13 cellular contexts compared by ENCODE assay signal in the genomic region with DNA sequence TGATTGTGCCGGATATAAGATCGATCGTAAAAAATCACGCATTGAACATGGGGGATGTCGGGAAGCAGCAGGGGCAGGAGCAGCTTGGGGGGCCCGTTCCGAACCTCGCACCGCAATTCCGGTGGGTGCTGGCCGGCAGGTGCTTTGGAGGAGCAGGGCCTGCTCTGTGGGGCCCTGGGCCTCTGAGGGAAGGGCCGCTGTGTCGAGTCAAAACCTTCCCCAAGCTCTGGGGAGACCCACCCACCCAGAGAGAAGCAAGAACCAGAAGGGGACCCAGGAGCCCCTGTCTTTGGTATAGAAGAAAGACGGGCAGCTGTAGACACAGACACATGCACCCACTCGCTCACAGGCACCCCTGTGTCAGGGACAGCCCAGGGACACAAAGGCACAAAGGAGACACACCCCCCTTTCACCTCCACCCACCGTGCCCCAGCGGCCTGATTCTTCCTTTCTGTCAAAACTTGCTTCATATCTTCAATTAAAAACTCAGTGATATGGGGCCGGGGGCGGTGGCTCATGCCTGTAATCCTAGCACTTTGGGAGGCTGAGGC. TPM values are rescaled to one million over a fixed set of nuclear protein-coding genes. Genes with fewer than 3 reads are reported as not detected.
DNase-seq lines count a peak whose midpoint lies in the region; ATAC-seq and TF ChIP-seq lines count a peak whose summit lies in the region.
"Had no signal": no experiment of that assay in that cellular context is flagged by ENCODE, and none has a peak within 500 bp of the region (broad histone marks: within the 10 kb centered on the region; RNA-seq: fewer than 3 reads in every experiment).

No MANE protein-coding gene starts in this region.

- no peak overlapping the region; the same call in 1 of the 2 replicates for H3K27ac ChIP-seq in HEK293 (ENCODE audit: extremely low read depth, low read depth, low read length)
- H3K27ac ChIP-seq in esophagus muscularis mucosa (replicated peaks in 1 of 4): no peak overlapping the region
- no peak overlapping the region for H3K27ac ChIP-seq in osteoblast (ENCODE audit: low read depth, low read length)
- no peak overlapping the region for H3K27ac ChIP-seq in upper lobe of right lung
- H3K27ac ChIP-seq: GM23248 had no signal

- no peaks in the 10 kb centered on the region for H3K9me3 ChIP-seq in HEK293 (ENCODE audit: control insufficient read depth, insufficient read depth, low read depth, low read length)
- no peaks in the 10 kb centered on the region for H3K9me3 ChIP-seq in esophagus muscularis mucosa
- H3K9me3 ChIP-seq in osteoblast (ENCODE audit: low read depth, low read length): no peaks in the 10 kb centered on the region
- H3K9me3 ChIP-seq in upper lobe of right lung: no peaks in the 10 kb centered on the region
- H3K9me3 ChIP-seq: BE2C, Caco-2, HAP-1 had no signal

- no peaks in the 10 kb centered on the region for H4K20me1 ChIP-seq in osteoblast (ENCODE audit: insufficient read depth, low read length)

- H3K4me1 ChIP-seq in HEK293 (ENCODE audit: control insufficient read depth, insufficient read depth, low read length): peaks cover 8% of the 10 kb centered on the region; the same call in 1 of the 2 replicates
- H3K4me1 ChIP-seq in esophagus muscularis mucosa: no peaks in the 10 kb centered on the region
- H3K4me1 ChIP-seq in osteoblast (ENCODE audit: insufficient read depth, low read length): no peaks in the 10 kb centered on the region
- no peaks in the 10 kb centered on the region for H3K4me1 ChIP-seq in upper lobe of right lung
- H3K4me1 ChIP-seq: BE2C, HAP-1 had no signal

- WGBS in esophagus muscularis mucosa: 89% methylated on average over 19 of the region's 19 CpGs

- H3K4me1 Mint-ChIP-seq in activated naive CD4-positive, alpha-beta T cell treated with anti-CD3 and anti-CD28 coated beads, Interleukin-2, amount 10 ng/mL, durations not matched to agents 7 days and 5 days: peaks cover 6% of the 10 kb centered on the region
- no peaks in the 10 kb centered on the region for H3K4me1 Mint-ChIP-seq in activated naive CD8-positive, alpha-beta T cell treated with anti-CD3 and anti-CD28 coated beads for 36 hours

- CTCF ChIA-PET in HEK293 (lab: Yijun Ruan, JAX): interaction anchor here (1.2 kb wide), 1 partner anchor 214 kb away, joined by 4 read pairs; no protein-coding TSS in a partner anchor
- CTCF ChIA-PET in activated naive CD4-positive, alpha-beta T cell treated with anti-CD3 and anti-CD28 coated beads, Interleukin-2, amount 10 ng/mL, durations not matched to agents 7 days and 5 days (lab: Charles Lee): no interaction called here

- POLR2A ChIA-PET in HEK293 (lab: Yijun Ruan, JAX): no interaction called here

- no peaks in the 10 kb centered on the region for H3K79me2 ChIP-seq in osteoblast (ENCODE audit: insufficient read depth, low read length)

- no peak overlapping the region for H3K4me3 Mint-ChIP-seq in activated naive CD4-positive, alpha-beta T cell treated with anti-CD3 and anti-CD28 coated beads, Interleukin-2, amount 10 ng/mL, durations not matched to agents 7 days and 5 days
- no peak overlapping the region for H3K4me3 Mint-ChIP-seq in activated naive CD8-positive, alpha-beta T cell treated with anti-CD3 and anti-CD28 coated beads for 36 hours
- H3K4me3 Mint-ChIP-seq: CD4-positive, alpha-beta T cell had no signal

- H3K27ac Mint-ChIP-seq in activated naive CD4-positive, alpha-beta T cell treated with anti-CD3 and anti-CD28 coated beads, Interleukin-2, amount 10 ng/mL, durations not matched to agents 7 days and 5 days: no peak overlapping the region
- H3K27ac Mint-ChIP-seq in activated naive CD8-positive, alpha-beta T cell treated with anti-CD3 and anti-CD28 coated beads for 36 hours: no peak overlapping the region
- H3K27ac Mint-ChIP-seq: CD4-positive, alpha-beta T cell had no signal

- intact Hi-C loops in esophagus muscularis mucosa (cut with DNase I): no loop called here
- intact Hi-C loops in upper lobe of right lung (cut with DNase I): no loop called here

- H3K36me3 ChIP-seq in HEK293 (ENCODE audit: control insufficient read depth in 2 of 2, insufficient read depth in 1 of 2, low read length in 2 of 2) (no peaks in the 10 kb centered on the region), esophagus muscularis mucosa (no peaks in the 10 kb centered on the region), osteoblast (ENCODE audit: insufficient read depth, low read length) (no peaks in the 10 kb centered on the region), upper lobe of right lung (no peaks in the 10 kb centered on the region)
- H3K36me3 ChIP-seq: BE2C, HAP-1 had no signal

- H3K27me3 ChIP-seq in esophagus muscularis mucosa (peaks cover 0 to 50% (median 0%) of the 10 kb centered on the region in 4 donors), osteoblast (ENCODE audit: insufficient read depth, low read length) (peaks cover 12% of the 10 kb centered on the region), upper lobe of right lung (peaks cover 8% of the 10 kb centered on the region)
- H3K27me3 ChIP-seq: BE2C had no signal

- DNase-seq in esophagus muscularis mucosa (ENCODE audit: extremely low spot score) (peak; percentile 45), osteoblast (ENCODE audit: insufficient read length, low spot score, missing footprints) (peak; percentile 22), upper lobe of right lung (no peak)
- DNase-seq in activated naive CD4-positive, alpha-beta T cell treated with anti-CD3 and anti-CD28 coated beads, Interleukin-2, amount 10 ng/mL, durations not matched to agents 7 days and 5 days: no peak
- no peak for DNase-seq in activated naive CD8-positive, alpha-beta T cell treated with anti-CD3 and anti-CD28 coated beads for 36 hours
- DNase-seq: BE2C; C1 segment of cervical spinal cord; Caco-2; CD4-positive, alpha-beta T cell; GM23248; IMR-90 had no signal

- H3K9me3 Mint-ChIP-seq in activated naive CD4-positive, alpha-beta T cell treated with anti-CD3 and anti-CD28 coated beads, Interleukin-2, amount 10 ng/mL, durations not matched to agents 7 days and 5 days: no peaks in the 10 kb centered on the region
- no peaks in the 10 kb centered on the region for H3K9me3 Mint-ChIP-seq in activated naive CD8-positive, alpha-beta T cell treated with anti-CD3 and anti-CD28 coated beads for 36 hours
- H3K9me3 Mint-ChIP-seq: CD4-positive, alpha-beta T cell had no signal

- no peak overlapping the region for H3K4me2 ChIP-seq in osteoblast (ENCODE audit: insufficient read depth, low read length)

- TF ChIP-seq POLR2A in esophagus muscularis mucosa (IDR thresholded peaks at IDR 0.05; ENCODE audit: low read depth): no peak

- H2AFZ ChIP-seq in osteoblast (ENCODE audit: low read length): no peak overlapping the region
- H2AFZ ChIP-seq: GM23248 had no signal

- no peak for ATAC-seq in upper lobe of right lung

- peaks cover 28% of the 10 kb centered on the region for H3K27me3 Mint-ChIP-seq in activated naive CD4-positive, alpha-beta T cell treated with anti-CD3 and anti-CD28 coated beads, Interleukin-2, amount 10 ng/mL, durations not matched to agents 7 days and 5 days
- H3K27me3 Mint-ChIP-seq in activated naive CD8-positive, alpha-beta T cell treated with anti-CD3 and anti-CD28 coated beads for 36 hours: peaks cover 6% of the 10 kb centered on the region
- H3K27me3 Mint-ChIP-seq: CD4-positive, alpha-beta T cell had no signal

- no peak overlapping the region for H3K4me3 ChIP-seq in HEK293 (ENCODE audit: low read depth, low read length)
- H3K4me3 ChIP-seq in esophagus muscularis mucosa: no peak overlapping the region
- H3K4me3 ChIP-seq in osteoblast (ENCODE audit: insufficient read depth, low read length): no peak overlapping the region
- no peak overlapping the region for H3K4me3 ChIP-seq in upper lobe of right lung
- H3K4me3 ChIP-seq: GM23248, HAP-1 had no signal

- no peak for TF ChIP-seq CTCF in HEK293 (tag by site-specific recombination; IDR thresholded peaks at IDR 0.05)
- TF ChIP-seq CTCF in esophagus muscularis mucosa (IDR thresholded peaks at IDR 0.05): no peak
- no peak for TF ChIP-seq CTCF in osteoblast (IDR thresholded peaks at IDR 0.05; ENCODE audit: extremely low read depth, low read depth, low read length)
- TF ChIP-seq CTCF in upper lobe of right lung (IDR thresholded peaks at IDR 0.05): no peak

- no peaks in the 10 kb centered on the region for H3K36me3 Mint-ChIP-seq in activated naive CD4-positive, alpha-beta T cell treated with anti-CD3 and anti-CD28 coated beads, Interleukin-2, amount 10 ng/mL, durations not matched to agents 7 days and 5 days
- H3K36me3 Mint-ChIP-seq in activated naive CD8-positive, alpha-beta T cell treated with anti-CD3 and anti-CD28 coated beads for 36 hours: no peaks in the 10 kb centered on the region

- no peak for TF ChIP-seq EP300 in esophagus muscularis mucosa (IDR thresholded peaks at IDR 0.05)

TF ChIP-seq in HEK293, 187 proteins besides CTCF, POLR2A, EP300 and RAD21:
- TF ChIP-seq, protein P1, sequence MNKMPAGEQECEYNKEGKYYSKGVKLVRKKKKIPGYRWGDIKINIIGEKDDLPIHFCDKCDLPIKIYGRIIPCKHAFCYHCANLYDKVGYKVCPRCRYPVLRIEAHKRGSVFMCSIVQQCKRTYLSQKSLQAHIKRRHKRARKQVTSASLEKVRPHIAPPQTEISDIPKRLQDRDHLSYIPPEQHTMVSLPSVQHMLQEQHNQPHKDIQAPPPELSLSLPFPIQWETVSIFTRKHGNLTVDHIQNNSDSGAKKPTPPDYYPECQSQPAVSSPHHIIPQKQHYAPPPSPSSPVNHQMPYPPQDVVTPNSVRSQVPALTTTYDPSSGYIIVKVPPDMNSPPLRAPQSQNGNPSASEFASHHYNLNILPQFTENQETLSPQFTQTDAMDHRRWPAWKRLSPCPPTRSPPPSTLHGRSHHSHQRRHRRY (tag by site-specific recombination; IDR thresholded peaks at IDR 0.05): no peak
- 0 out of 2 replicates have a peak, but pooled peaks have one; percentile 41 for TF ChIP-seq ZBTB20 (tag by site-specific recombination; IDR thresholded peaks at IDR 0.05)
- peak; percentile 60 for TF ChIP-seq ZNF335 (tag by site-specific recombination; conservative IDR thresholded peaks at IDR 0.05)
- TF ChIP-seq ZXDB (tag by site-specific recombination; IDR thresholded peaks at IDR 0.05): 0 out of 2 replicates have a peak, but pooled peaks have one; percentile 26
- peak; percentile 68 for TF ChIP-seq KLF9 (tag by site-specific recombination; IDR thresholded peaks at IDR 0.05; ENCODE audit: low read depth)
- TF ChIP-seq FEZF1 (tag by site-specific recombination; IDR thresholded peaks at IDR 0.05): no peak

RNA-seq across cellular contexts. Expression of a gene that starts 49.4 kb away (rescaled TPM):
- 1 to 10 TPM; 8.7 to 9.9 (median 9.4) TPM for total RNA-seq in esophagus muscularis mucosa
- total RNA-seq in osteoblast: 17.7 and 18.1 TPM in 2 replicates
- 10 to 100 TPM; 21.5 to 21.6 TPM for total RNA-seq in activated naive CD8-positive, alpha-beta T cell treated with anti-CD3 and anti-CD28 coated beads for 36 hours
- total RNA-seq in upper lobe of right lung: 24.9 TPM

Comparison
In these comparisons a context has a peak if more than half of its experiments do, and no peak if none do; other contexts are left out.
1. DNase-seq: peak in esophagus muscularis mucosa (single experiment) and osteoblast (single experiment); none in activated naive CD4-positive, alpha-beta T cell treated with anti-CD3 and anti-CD28 coated beads, Interleukin-2, amount 10 ng/mL, durations not matched to agents 7 days and 5 days (single experiment), activated naive CD8-positive, alpha-beta T cell treated with anti-CD3 and anti-CD28 coated beads for 36 hours (single experiment) and upper lobe of right lung (single experiment).